ENCODE assay signal across 15 cellular contexts in the genomic region with DNA sequence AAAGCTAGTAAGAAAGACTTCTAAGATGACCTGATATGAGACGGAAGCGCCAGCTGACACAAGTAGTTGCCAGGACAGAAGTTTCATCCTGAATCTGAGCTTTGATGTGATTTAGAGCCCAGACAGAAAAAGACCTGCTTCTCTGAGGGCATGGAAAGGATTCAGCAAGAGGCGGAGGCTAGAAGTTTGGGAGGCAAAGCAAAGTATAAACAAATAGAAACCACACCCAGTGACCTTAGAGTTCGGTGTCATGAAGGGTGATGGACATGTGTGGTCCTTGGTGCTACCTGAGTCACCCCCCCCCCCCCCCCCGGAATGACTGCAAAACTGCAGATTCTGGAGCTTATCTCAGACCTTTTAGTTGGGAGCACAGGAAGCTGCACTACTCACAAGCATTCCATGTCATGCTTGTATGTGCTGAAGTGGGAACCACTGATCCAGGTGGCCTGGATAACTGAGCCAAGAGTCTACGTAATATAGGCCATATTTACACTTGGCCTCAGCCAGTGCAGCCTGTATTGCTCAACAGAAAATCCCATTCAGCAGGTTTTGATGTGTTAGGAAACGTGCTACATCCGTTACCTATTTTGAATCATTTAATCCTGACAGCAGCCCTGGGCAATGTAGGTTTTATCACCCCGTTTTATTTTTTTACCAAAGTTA.
DNase-seq lines count a peak whose midpoint lies in the region; ATAC-seq, FAIRE-seq and TF ChIP-seq lines count a peak whose summit lies in the region.
"Had no signal": no experiment of that assay in that cellular context is flagged by ENCODE, and none has a peak within 500 bp of the region (broad histone marks: within the 10 kb centered on the region; RNA-seq: fewer than 3 reads in every experiment).

No MANE protein-coding gene starts in this region.

- H3K9ac ChIP-seq in K562 (ENCODE audit: insufficient read depth in 1 of 2, low read depth in 2 of 2, low read length in 2 of 2): no peak overlapping the region
- H3K9ac ChIP-seq: SK-N-SH had no signal

- no peak for DNase-seq in activated naive CD4-positive, alpha-beta T cell treated with anti-CD3 and anti-CD28 coated beads, Interleukin-2, amount 50 U/mL, for 72 hours (ENCODE audit: low spot score in 2 of 2)
- DNase-seq in activated naive CD4-positive, alpha-beta T cell (lab: John Stamatoyannopoulos, UW): no peak
- DNase-seq in K562 (ENCODE audit: extremely low read depth in 1 of 4, low spot score in 3 of 4) (peak in 3 of 4 experiments; percentile 12 to 23 (median 16)), left lobe of liver (ENCODE audit: low spot score) (peak; percentile 62), uterus (peak; percentile 35 to 50), glomerular visceral epithelial cell (ENCODE audit: extremely low spot score) (no peak), NCI-H2081 (lab: John Stamatoyannopoulos, UW) (no peak), Peyer's patch (no peak)
- DNase-seq: activated CD4-positive, alpha-beta T cell treated with anti-CD3 and anti-CD28 coated beads, Interleukin-2, amount 50 U/mL, for 48 hours; activated effector memory CD4-positive, alpha-beta T cell treated with anti-CD3 and anti-CD28 coated beads, Interleukin-2, amount 50 U/mL, for 16 hours; effector memory CD8-positive, alpha-beta T cell; GDM1; NCI-H1048; SK-N-SH had no signal

- peak; percentile 23 for FAIRE-seq in K562 (lab: Jason Lieb, UNC)

- TF ChIP-seq EP300 in K562 (IDR thresholded peaks at IDR 0.05; ENCODE audit: low read length): no peak

- H2AFZ ChIP-seq in K562 (ENCODE audit: low read depth, low read length): no peak overlapping the region

- ATAC-seq in activated naive CD4-positive, alpha-beta T cell treated with anti-CD3 and anti-CD28 coated beads, Interleukin-2, amount 50 U/mL, for 72 hours: no peak
- ATAC-seq in K562 (no peak), left lobe of liver (peak; percentile 89)
- ATAC-seq: effector memory CD8-positive, alpha-beta T cell had no signal

- TF ChIP-seq POLR2A in K562 (conservative IDR thresholded peaks at IDR 0.05) (no peak), uterus (IDR thresholded peaks at IDR 0.05) (no peak), Peyer's patch (IDR thresholded peaks at IDR 0.05) (no peak)

- CTCF ChIA-PET in K562 (lab: Yijun Ruan, JAX; ENCODE audit: low intra/inter-chr PET ratio): no interaction called here

- no peaks in the 10 kb centered on the region for H3K9me3 ChIP-seq in K562 (replicated peaks; ENCODE audit: control insufficient read depth, insufficient read depth, low read depth, low read length)
- H3K9me3 ChIP-seq in uterus: no peaks in the 10 kb centered on the region
- no peaks in the 10 kb centered on the region for H3K9me3 ChIP-seq in Peyer's patch
- H3K9me3 ChIP-seq: HAP-1, SK-N-SH had no signal

- no peaks in the 10 kb centered on the region for H3K9me1 ChIP-seq in K562 (ENCODE audit: control insufficient read depth, insufficient read depth, low read length)

- intact Hi-C loops in K562 (cut with micrococcal nuclease): no loop called here
- intact Hi-C loops in uterus (cut with DNase I; ENCODE audit: low total_unique reads): no loop called here

- peaks cover 7 to 10% of the 10 kb centered on the region in 2 donors for H3K36me3 Mint-ChIP-seq in activated naive CD4-positive, alpha-beta T cell treated with anti-CD3 and anti-CD28 coated beads, Interleukin-2, amount 50 U/mL, for 72 hours

- POLR2A ChIA-PET in K562 (lab: Yijun Ruan, JAX): interaction anchor here (0.8 kb wide), 1 partner anchor 260 kb away, joined by 3 read pairs; no protein-coding TSS in a partner anchor

- peak overlapping the region; percentile 53 to 59 for H3K27ac Mint-ChIP-seq in activated naive CD4-positive, alpha-beta T cell treated with anti-CD3 and anti-CD28 coated beads, Interleukin-2, amount 50 U/mL, for 72 hours

- no peaks in the 10 kb centered on the region for H3K9me3 Mint-ChIP-seq in activated naive CD4-positive, alpha-beta T cell treated with anti-CD3 and anti-CD28 coated beads, Interleukin-2, amount 50 U/mL, for 72 hours
- H3K9me3 Mint-ChIP-seq: effector memory CD8-positive, alpha-beta T cell had no signal

- H3K36me3 ChIP-seq in K562 (ENCODE audit: control insufficient read depth, insufficient read depth, low read length): peaks cover 53% of the 10 kb centered on the region; the same call in 2 of the 3 replicates
- no peaks in the 10 kb centered on the region for H3K36me3 ChIP-seq in uterus
- H3K36me3 ChIP-seq in Peyer's patch: peaks cover 0 to 67% (median 0%) of the 10 kb centered on the region in 3 donors

- H4K20me1 ChIP-seq in K562 (replicated peaks; ENCODE audit: control insufficient read depth, insufficient read depth, low read length): no peaks in the 10 kb centered on the region

- H3K27me3 ChIP-seq in K562 (ENCODE audit: control insufficient read depth in 2 of 2, insufficient read depth in 2 of 2, low read length in 2 of 2) (no peaks in the 10 kb centered on the region), uterus (no peaks in the 10 kb centered on the region), Peyer's patch (no peaks in the 10 kb centered on the region)

- no peak for TF ChIP-seq RAD21 in K562 (CRISPR knock-in tag; conservative IDR thresholded peaks at IDR 0.05 in 1 of 2, IDR thresholded peaks at IDR 0.05 in 1 of 2)

- H3K4me1 ChIP-seq in K562 (replicated peaks in 1 of 2; ENCODE audit: control insufficient read depth in 2 of 2, insufficient read depth in 2 of 2, low read length in 2 of 2) (no peaks in the 10 kb centered on the region), uterus (peaks cover 0 to 4% of the 10 kb centered on the region in 2 donors), Peyer's patch (no peaks in the 10 kb centered on the region)
- H3K4me1 ChIP-seq: HAP-1 had no signal

- in situ Hi-C loops in K562 (cut with MboI): no loop called here

- BruUV-seq in K562 (replicated peaks; lab: Mats Ljungman, UMichigan): no TSS peak

- H3K27ac ChIP-seq in K562 (ENCODE audit: extremely low read depth, low read depth, low read length) (no peak overlapping the region), uterus (peak overlapping the region in 1 of 2 donors; percentile 13), Peyer's patch (no peak overlapping the region)

- TF ChIP-seq CTCF in K562 (IDR thresholded peaks at IDR 0.05 in 2 of 3, conservative IDR thresholded peaks at IDR 0.05 in 1 of 3; ENCODE audit: insufficient read depth in 2 of 3, low read depth in 1 of 3, low read length in 3 of 3) (no peak), uterus (IDR thresholded peaks at IDR 0.05) (no peak), Peyer's patch (IDR thresholded peaks at IDR 0.05) (no peak)

- no peak overlapping the region for H3K4me2 ChIP-seq in K562 (ENCODE audit: insufficient read depth, low read length)
- H3K4me2 ChIP-seq: SK-N-SH had no signal

- no peaks in the 10 kb centered on the region for H3K79me2 ChIP-seq in K562 (ENCODE audit: control insufficient read depth, insufficient read depth, low read length)

- H3K4me3 ChIP-seq in K562 (no peak overlapping the region), uterus (no peak overlapping the region), Peyer's patch (no peak overlapping the region)
- H3K4me3 ChIP-seq: HAP-1 had no signal

- 69% methylated on average over 8 of the region's 9 CpGs for WGBS in K562 (ENCODE audit: insufficient coverage, low coverage, missing lambda C conversion rate)

TF ChIP-seq in K562, 482 proteins besides CTCF, POLR2A, EP300 and RAD21 (continues in another document):
- TF ChIP-seq CSDE1 (IDR thresholded peaks at IDR 0.05) (no peak), NRF1 (conservative IDR thresholded peaks at IDR 0.05 in 1 of 2, IDR thresholded peaks at IDR 0.05 in 1 of 2) (no peak), PHTF2 (CRISPR knock-in tag; IDR thresholded peaks at IDR 0.05) (no peak), VEZF1 (CRISPR knock-in tag; IDR thresholded peaks at IDR 0.05) (0 out of 2 replicates have a peak, but pooled peaks have one; percentile 14), ZNF740 (CRISPR knock-in tag; IDR thresholded peaks at IDR 0.05) (no peak), ZNF740 (tag; IDR thresholded peaks at IDR 0.05) (peak in 1 of 2 experiments; percentile 55; a peak in 1 of 4 replicates), RBM34 (IDR thresholded peaks at IDR 0.05; ENCODE audit: borderline replicate concordance, insufficient read depth, low read length) (no peak), CEBPG (CRISPR knock-in tag; IDR thresholded peaks at IDR 0.05) (no peak), CEBPG (tag; conservative IDR thresholded peaks at IDR 0.05 in 1 of 2, IDR thresholded peaks at IDR 0.05 in 1 of 2) (no peak)
- TF ChIP-seq, protein P1, sequence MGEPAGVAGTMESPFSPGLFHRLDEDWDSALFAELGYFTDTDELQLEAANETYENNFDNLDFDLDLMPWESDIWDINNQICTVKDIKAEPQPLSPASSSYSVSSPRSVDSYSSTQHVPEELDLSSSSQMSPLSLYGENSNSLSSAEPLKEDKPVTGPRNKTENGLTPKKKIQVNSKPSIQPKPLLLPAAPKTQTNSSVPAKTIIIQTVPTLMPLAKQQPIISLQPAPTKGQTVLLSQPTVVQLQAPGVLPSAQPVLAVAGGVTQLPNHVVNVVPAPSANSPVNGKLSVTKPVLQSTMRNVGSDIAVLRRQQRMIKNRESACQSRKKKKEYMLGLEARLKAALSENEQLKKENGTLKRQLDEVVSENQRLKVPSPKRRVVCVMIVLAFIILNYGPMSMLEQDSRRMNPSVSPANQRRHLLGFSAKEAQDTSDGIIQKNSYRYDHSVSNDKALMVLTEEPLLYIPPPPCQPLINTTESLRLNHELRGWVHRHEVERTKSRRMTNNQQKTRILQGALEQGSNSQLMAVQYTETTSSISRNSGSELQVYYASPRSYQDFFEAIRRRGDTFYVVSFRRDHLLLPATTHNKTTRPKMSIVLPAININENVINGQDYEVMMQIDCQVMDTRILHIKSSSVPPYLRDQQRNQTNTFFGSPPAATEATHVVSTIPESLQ (CRISPR knock-in tag; IDR thresholded peaks at IDR 0.05): no peak

Comparison
In these comparisons a context has a peak if more than half of its experiments do, and no peak if none do; other contexts are left out.
1. DNase-seq: peak in K562 (3 of 4), left lobe of liver (single experiment) and uterus (2 of 2); none in activated naive CD4-positive, alpha-beta T cell treated with anti-CD3 and anti-CD28 coated beads, Interleukin-2, amount 50 U/mL, for 72 hours (0 of 2), activated naive CD4-positive, alpha-beta T cell (0 of 4), glomerular visceral epithelial cell (single experiment), NCI-H2081 (0 of 2) and Peyer's patch (0 of 3).